In the genomic region with DNA sequence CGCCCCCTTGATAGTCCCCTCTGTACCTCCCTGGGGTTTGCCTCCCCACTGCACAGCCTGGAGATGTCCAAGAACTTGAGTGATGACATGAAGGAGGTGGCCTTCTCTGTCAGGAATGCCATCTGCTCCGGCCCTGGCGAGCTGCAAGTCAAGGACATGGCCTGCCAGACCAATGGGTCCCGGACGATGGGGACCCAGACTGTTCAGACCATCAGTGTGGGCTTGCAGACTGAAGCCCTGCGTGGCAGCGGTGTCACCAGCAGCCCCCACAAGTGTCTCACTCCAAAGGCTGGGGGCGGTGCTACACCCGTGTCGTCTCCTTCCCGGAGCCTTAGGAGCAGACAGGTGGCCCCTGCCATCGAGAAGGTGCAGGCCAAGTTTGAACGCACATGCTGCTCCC, we compare ENCODE assay signal across 27 cellular contexts.
"Had no signal": no experiment of that assay in that cellular context is flagged by ENCODE, and none has a peak within 500 bp of the region (broad histone marks: within the 10 kb centered on the region; RNA-seq: fewer than 3 reads in every experiment).

No MANE protein-coding gene starts in this region.

- H3K36me3 ChIP-seq: ovary, right lobe of liver, transverse colon, upper lobe of right lung, uterus had no signal

- H3K27ac ChIP-seq: ovary, parathyroid adenoma, psoas muscle, right lobe of liver, suprapubic skin, testis, tibial artery, transverse colon, upper lobe of right lung, uterus had no signal

- H3K27me3 ChIP-seq: ovary, right lobe of liver, sigmoid colon, suprapubic skin, testis, tibial artery, transverse colon, upper lobe of right lung, uterus had no signal

- DNase-seq: naive B cell; naive thymus-derived CD8-positive, alpha-beta T cell; nephron progenitor cell; occipital lobe; ovary; posterior cingulate gyrus; psoas muscle; right cardiac atrium; right lobe of liver; sigmoid colon; small intestine; stimulated activated CD4-positive, alpha-beta T cell treated with anti-CD3 and anti-CD28 coated beads, Interleukin-15, amount 100 ng/mL, for 24 hours; stimulated activated CD4-positive, alpha-beta T cell treated with anti-CD3 and anti-CD28 coated beads, Interleukin-2, amount 100 ng/mL, for 24 hours; stimulated activated CD4-positive, alpha-beta T cell treated with anti-CD3 and anti-CD28 coated beads, Interleukin-4, amount 100 ng/mL, for 1 hour; stimulated activated CD4-positive, alpha-beta T cell treated with anti-CD3 and anti-CD28 coated beads, Interleukin-4, amount 100 ng/mL, for 4 hours; stimulated activated CD8-positive, alpha-beta memory T cell treated with anti-CD3 and anti-CD28 coated beads, Interleukin-4, amount 100 ng/mL, for 48 hours; stimulated activated naive CD4-positive, alpha-beta T cell; substantia nigra; testis; tibial artery; transverse colon; upper lobe of right lung; uterus had no signal

- H3K9me3 ChIP-seq: ovary, psoas muscle, right lobe of liver, sigmoid colon, suprapubic skin, testis, tibial artery, transverse colon, upper lobe of right lung, uterus had no signal

- H3K4me1 ChIP-seq: parathyroid adenoma, psoas muscle, right lobe of liver, suprapubic skin, testis, tibial artery, transverse colon, uterus had no signal

- ATAC-seq: naive thymus-derived CD8-positive, alpha-beta T cell; natural killer cell treated with Interleukin-12 subunit alpha and Interleukin-12 subunit beta and Interleukin-15 and Interleukin-18, amount 100 ng/mL, for 72 hours; psoas muscle; right lobe of liver; stimulated activated memory B cell treated with anti-CD40 and anti-IgM and Interleukin-4, amounts not matched to agents 10 μg/mL and 1 μg/mL and 100 μg/mL, for 72 hours; upper lobe of right lung had no signal

- H3K9ac ChIP-seq: parathyroid adenoma had no signal

- H2AFZ ChIP-seq: parathyroid adenoma had no signal

- H3K4me3 ChIP-seq: ovary, psoas muscle, right lobe of liver, sigmoid colon, suprapubic skin, testis, tibial artery, transverse colon, upper lobe of right lung, uterus had no signal
